Comparison of ENCODE assay signal across 12 cellular contexts in the genomic region with DNA sequence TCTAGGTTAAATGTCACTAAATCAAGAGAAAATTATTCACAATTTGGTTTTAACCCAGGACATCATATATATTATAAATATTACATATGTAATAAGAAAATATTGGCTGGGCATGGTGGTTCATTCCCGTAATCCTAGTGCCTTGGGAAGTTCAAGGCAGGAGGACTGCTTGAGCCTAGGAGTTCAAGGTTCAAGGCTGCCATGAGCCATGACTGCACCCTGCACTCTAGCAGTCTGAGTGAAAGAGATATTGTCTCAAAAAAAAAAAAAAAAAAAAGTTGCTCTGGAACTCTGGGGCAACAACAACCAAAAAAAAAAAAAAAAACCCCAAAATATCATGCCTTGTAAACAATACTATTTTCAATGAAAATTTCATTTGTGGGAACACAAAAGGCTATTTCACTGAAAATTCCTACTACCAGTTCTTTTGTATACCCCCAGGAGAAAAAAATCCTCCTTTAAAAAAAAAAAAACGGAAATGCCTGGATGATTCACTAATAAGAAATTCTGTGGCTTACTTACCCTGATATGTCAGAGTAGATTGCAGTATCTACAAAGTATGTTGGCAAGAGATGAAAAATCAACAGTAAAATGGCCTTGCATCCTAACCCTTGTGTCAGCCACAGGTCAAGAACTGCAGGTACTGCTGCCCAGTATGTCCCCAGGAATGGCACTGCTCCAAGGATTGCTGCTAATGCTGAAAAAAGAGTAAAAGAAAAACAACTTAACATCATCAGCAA. TPM values are rescaled to one million over a fixed set of nuclear protein-coding genes. Genes with fewer than 3 reads are reported as not detected.
DNase-seq lines count a peak whose midpoint lies in the region; ATAC-seq, FAIRE-seq and TF ChIP-seq lines count a peak whose summit lies in the region.
"Had no signal": no experiment of that assay in that cellular context is flagged by ENCODE, and none has a peak within 500 bp of the region (broad histone marks: within the 10 kb centered on the region; RNA-seq: fewer than 3 reads in every experiment).

No MANE protein-coding gene starts in this region.

- no peak overlapping the region for H3K4me3 ChIP-seq in adipocyte (ENCODE audit: low read length)
- H3K4me3 ChIP-seq in small intestine (ENCODE audit: low read depth in 1 of 2, low read length in 2 of 2): no peak overlapping the region
- H3K4me3 ChIP-seq: coronary artery, prostate gland had no signal

- 46 to 69% (median 47%) methylated on average over 2 of the region's 2 CpGs for WGBS in small intestine, 3 donors

- POLR2A ChIA-PET in activated CD4-positive, alpha-beta T cell treated with anti-CD3 and anti-CD28 coated beads for 36 hours (lab: Charles Lee): no interaction called here

- H3K27me3 Mint-ChIP-seq in HFFc6 (ENCODE audit: insufficient read depth): peaks cover 1% of the 10 kb centered on the region; the same call in 1 of the 2 replicates
- H3K27me3 Mint-ChIP-seq in activated CD4-positive, alpha-beta T cell treated with anti-CD3 and anti-CD28 coated beads for 36 hours: no peaks in the 10 kb centered on the region

- H3K9me3 Mint-ChIP-seq in HFFc6: no peaks in the 10 kb centered on the region
- no peaks in the 10 kb centered on the region for H3K9me3 Mint-ChIP-seq in activated CD4-positive, alpha-beta T cell treated with anti-CD3 and anti-CD28 coated beads for 36 hours (ENCODE audit: low read depth)
- H3K9me3 Mint-ChIP-seq: WTC11 had no signal

- H3K27ac Mint-ChIP-seq in HFFc6: peak overlapping the region; percentile 72
- no peak overlapping the region for H3K27ac Mint-ChIP-seq in activated CD4-positive, alpha-beta T cell treated with anti-CD3 and anti-CD28 coated beads for 36 hours

- H3K36me3 Mint-ChIP-seq in HFFc6 (ENCODE audit: low read depth): peaks cover 52% of the 10 kb centered on the region
- peaks cover 25% of the 10 kb centered on the region for H3K36me3 Mint-ChIP-seq in activated CD4-positive, alpha-beta T cell treated with anti-CD3 and anti-CD28 coated beads for 36 hours (ENCODE audit: low read depth)

- H3K36me3 ChIP-seq in adipocyte (ENCODE audit: control insufficient read depth, insufficient read depth, low read length, severe bottlenecking): peaks cover 35% of the 10 kb centered on the region
- H3K36me3 ChIP-seq in small intestine (ENCODE audit: control insufficient read depth in 2 of 2, insufficient read depth in 2 of 2, low read length in 2 of 2): peaks cover 2 to 12% of the 10 kb centered on the region in 2 donors
- H3K36me3 ChIP-seq: prostate gland had no signal

- peaks cover 68% of the 10 kb centered on the region for H3K4me1 Mint-ChIP-seq in HFFc6 (ENCODE audit: low read depth)
- H3K4me1 Mint-ChIP-seq in activated CD4-positive, alpha-beta T cell treated with anti-CD3 and anti-CD28 coated beads for 36 hours: peaks cover 2% of the 10 kb centered on the region
- H3K4me1 Mint-ChIP-seq: WTC11 had no signal

- H3K9ac ChIP-seq in adipocyte (ENCODE audit: low read length): no peak overlapping the region

- CTCF ChIA-PET in activated CD4-positive, alpha-beta T cell treated with anti-CD3 and anti-CD28 coated beads for 36 hours (lab: Charles Lee): interaction anchor here (2.3 kb wide), 1 partner anchor 43 kb away, joined by 5 read pairs; no protein-coding TSS in a partner anchor

- H3K4me3 Mint-ChIP-seq in HFFc6: peak overlapping the region; percentile 12; the same call in 1 of the 2 replicates
- H3K4me3 Mint-ChIP-seq in activated CD4-positive, alpha-beta T cell treated with anti-CD3 and anti-CD28 coated beads for 36 hours: no peak overlapping the region
- H3K4me3 Mint-ChIP-seq: WTC11 had no signal

- FAIRE-seq in small intestine (lab: Jason Lieb, UNC): no peak

- peaks cover 35% of the 10 kb centered on the region for H3K4me1 ChIP-seq in adipocyte (ENCODE audit: control insufficient read depth, insufficient read depth, low read length)
- peaks cover 2% of the 10 kb centered on the region in 2 donors for H3K4me1 ChIP-seq in small intestine (ENCODE audit: control insufficient read depth in 2 of 2, insufficient read depth in 1 of 2, low read depth in 1 of 2, low read length in 1 of 2)
- H3K4me1 ChIP-seq: prostate gland had no signal

- intact Hi-C loops in left cardiac atrium (cut with DNase I): no loop called here
- intact Hi-C loops in activated CD4-positive, alpha-beta T cell treated with anti-CD3 and anti-CD28 coated beads for 36 hours (cut with DNase I, micrococcal nuclease): no loop called here

- H3K9me3 ChIP-seq in adipocyte (ENCODE audit: control insufficient read depth, low read length): no peaks in the 10 kb centered on the region
- no peaks in the 10 kb centered on the region for H3K9me3 ChIP-seq in small intestine (ENCODE audit: control insufficient read depth, low read depth)
- H3K9me3 ChIP-seq: prostate gland had no signal

- peak; percentile 67 to 91 for ATAC-seq in left cardiac atrium
- no peak for ATAC-seq in GM21529 (IDR thresholded peaks at IDR 0.05; ENCODE audit: unreplicated experiment)
- no peak for ATAC-seq in activated CD4-positive, alpha-beta T cell treated with anti-CD3 and anti-CD28 coated beads for 36 hours
- ATAC-seq in HG02623 (IDR thresholded peaks at IDR 0.05; ENCODE audit: unreplicated experiment): no peak
- ATAC-seq: WTC11 had no signal

- DNase-seq in HFFc6 (peak; percentile 81), adipocyte (ENCODE audit: low read depth) (peak; percentile 84), left cardiac atrium (peak; percentile 54), small intestine (peak; percentile 32), nucleus accumbens (lab: John Stamatoyannopoulos, UW) (no peak)
- DNase-seq in activated CD4-positive, alpha-beta T cell treated with anti-CD3 and anti-CD28 coated beads for 36 hours: no peak
- DNase-seq: NCI-H1092 had no signal

- H3K27ac ChIP-seq in small intestine (ENCODE audit: low read depth in 1 of 2, low read length in 1 of 2): no peak overlapping the region
- H3K27ac ChIP-seq: prostate gland had no signal

- H3K27me3 ChIP-seq in adipocyte (replicated peaks; ENCODE audit: control insufficient read depth, insufficient read depth, low read length) (no peaks in the 10 kb centered on the region), small intestine (ENCODE audit: control insufficient read depth in 2 of 2, insufficient read depth in 2 of 2, low read length in 2 of 2) (no peaks in the 10 kb centered on the region)

- TF ChIP-seq CTCF in HFFc6 (IDR thresholded peaks at IDR 0.05): no peak

RNA-seq across cellular contexts. Expression of a gene that starts 22.6 kb away (rescaled TPM):
- total RNA-seq in HFFc6 (2021; fragmentation: NEBNext Ultra II Directional; extraction: Animal tissue kit (Norgen Biotek cat#: 25700)): 100 to 1,000 TPM in 5 of 6 experiments, 10 to 100 TPM in 1; 95.3 to 112 (median 107) TPM
- 10 to 100 TPM; 87.0 to 91.2 TPM for total RNA-seq in left cardiac atrium
- polyA plus RNA-seq in small intestine: 10 to 100 TPM in 2 of 3 donors, 1 to 10 TPM in 1; 7.8 to 26.6 (median 23.5) TPM
- 10 to 100 TPM; 13.0 to 16.4 TPM for total RNA-seq in activated CD4-positive, alpha-beta T cell treated with anti-CD3 and anti-CD28 coated beads for 36 hours

Comparison
In these comparisons a context has a peak if more than half of its experiments do, and no peak if none do; other contexts are left out.
1. DNase-seq: peak in HFFc6 (single experiment), adipocyte (single experiment), left cardiac atrium (single experiment) and small intestine (single experiment); none in activated CD4-positive, alpha-beta T cell treated with anti-CD3 and anti-CD28 coated beads for 36 hours (single experiment) and nucleus accumbens (0 of 56).
2. ATAC-seq: peak in left cardiac atrium (2 of 2); none in GM21529 (single experiment), activated CD4-positive, alpha-beta T cell treated with anti-CD3 and anti-CD28 coated beads for 36 hours (single experiment) and HG02623 (single experiment).
3. RNA of a gene that starts 22.6 kb away (total RNA-seq): 95.3 to 112 TPM in HFFc6 and 87.0 to 91.2 TPM in left cardiac atrium; 13.0 to 16.4 TPM in activated CD4-positive, alpha-beta T cell treated with anti-CD3 and anti-CD28 coated beads for 36 hours; every median in the first group is over 4 times any median in the second.